Comparison of ENCODE assay signal across 2 cellular contexts in the genomic region with DNA sequence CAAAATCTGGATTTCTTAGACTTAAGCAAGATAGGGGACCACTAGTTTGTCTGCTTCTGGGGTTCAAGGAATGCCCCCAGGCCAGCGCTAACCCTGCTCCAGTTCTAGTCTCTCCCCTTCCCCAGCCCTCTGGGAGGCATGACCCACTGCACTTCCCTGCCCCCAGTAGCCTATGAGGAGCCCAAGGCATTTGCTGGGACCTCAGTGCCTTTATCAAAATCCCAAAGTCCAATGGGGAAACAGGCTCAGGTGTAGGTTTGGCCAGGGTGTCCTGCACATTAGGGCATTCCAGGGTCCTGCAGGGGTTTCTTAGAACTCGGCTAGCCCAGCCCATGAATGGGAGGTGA.
TF ChIP-seq lines count a peak whose summit lies in the region.

No MANE protein-coding gene starts in this region.

TF ChIP-seq in A549, 52 proteins besides CTCF, POLR2A, EP300 and RAD21 (continued from another document):
- TF ChIP-seq REST (IDR thresholded peaks at IDR 0.05) (no peak), FOSL2 (IDR thresholded peaks at IDR 0.05) (no peak), FOSL2 (CRISPR knock-in tag; IDR thresholded peaks at IDR 0.05) (no peak), EHF (CRISPR knock-in tag; IDR thresholded peaks at IDR 0.05) (no peak), E2F6 (IDR thresholded peaks at IDR 0.05; ENCODE audit: borderline replicate concordance, low read depth) (no peak), NPAS2 (CRISPR knock-in tag; IDR thresholded peaks at IDR 0.05; ENCODE audit: borderline replicate concordance) (no peak), FOSB (CRISPR knock-in tag; IDR thresholded peaks at IDR 0.05) (no peak), CHD4 (IDR thresholded peaks at IDR 0.05; ENCODE audit: borderline replicate concordance) (no peak), SMC3 (IDR thresholded peaks at IDR 0.05) (no peak), NFE2L2 (conservative IDR thresholded peaks at IDR 0.05; ENCODE audit: low read length) (no peak), BHLHE40 (IDR thresholded peaks at IDR 0.05; ENCODE audit: low read depth, low read length) (no peak), TP53 (CRISPR knock-in tag; IDR thresholded peaks at IDR 0.05) (no peak)
- TF ChIP-seq, protein P1, sequence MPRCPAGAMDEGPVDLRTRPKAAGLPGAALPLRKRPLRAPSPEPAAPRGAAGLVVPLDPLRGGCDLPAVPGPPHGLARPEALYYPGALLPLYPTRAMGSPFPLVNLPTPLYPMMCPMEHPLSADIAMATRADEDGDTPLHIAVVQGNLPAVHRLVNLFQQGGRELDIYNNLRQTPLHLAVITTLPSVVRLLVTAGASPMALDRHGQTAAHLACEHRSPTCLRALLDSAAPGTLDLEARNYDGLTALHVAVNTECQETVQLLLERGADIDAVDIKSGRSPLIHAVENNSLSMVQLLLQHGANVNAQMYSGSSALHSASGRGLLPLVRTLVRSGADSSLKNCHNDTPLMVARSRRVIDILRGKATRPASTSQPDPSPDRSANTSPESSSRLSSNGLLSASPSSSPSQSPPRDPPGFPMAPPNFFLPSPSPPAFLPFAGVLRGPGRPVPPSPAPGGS (IDR thresholded peaks at IDR 0.05): no peak

TF ChIP-seq in IMR-90, 13 proteins besides CTCF, POLR2A, EP300 and RAD21 (continued from another document):
- no peak for TF ChIP-seq MXI1 (IDR thresholded peaks at IDR 0.05; ENCODE audit: borderline replicate concordance, low read depth, low read length)
- TF ChIP-seq MAZ (IDR thresholded peaks at IDR 0.05; ENCODE audit: borderline replicate concordance, low read depth, low read length): no peak
- no peak for TF ChIP-seq MAFK (IDR thresholded peaks at IDR 0.05; ENCODE audit: low read depth, low read length)
- no peak for TF ChIP-seq CEBPB (IDR thresholded peaks at IDR 0.05; ENCODE audit: low read depth, low read length)
- TF ChIP-seq SMC3 (IDR thresholded peaks at IDR 0.05; ENCODE audit: low read depth, low read length): no peak
- TF ChIP-seq FOS (IDR thresholded peaks at IDR 0.05; ENCODE audit: low read depth, low read length): no peak
- TF ChIP-seq BHLHE40 (IDR thresholded peaks at IDR 0.05; ENCODE audit: low read depth, low read length): no peak
- TF ChIP-seq CHD1 (IDR thresholded peaks at IDR 0.05; ENCODE audit: low read depth, low read length): no peak
- TF ChIP-seq, protein P2, sequence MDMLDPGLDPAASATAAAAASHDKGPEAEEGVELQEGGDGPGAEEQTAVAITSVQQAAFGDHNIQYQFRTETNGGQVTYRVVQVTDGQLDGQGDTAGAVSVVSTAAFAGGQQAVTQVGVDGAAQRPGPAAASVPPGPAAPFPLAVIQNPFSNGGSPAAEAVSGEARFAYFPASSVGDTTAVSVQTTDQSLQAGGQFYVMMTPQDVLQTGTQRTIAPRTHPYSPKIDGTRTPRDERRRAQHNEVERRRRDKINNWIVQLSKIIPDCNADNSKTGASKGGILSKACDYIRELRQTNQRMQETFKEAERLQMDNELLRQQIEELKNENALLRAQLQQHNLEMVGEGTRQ (IDR thresholded peaks at IDR 0.05; ENCODE audit: low read depth, low read length): no peak
- TF ChIP-seq NFE2L2 (IDR thresholded peaks at IDR 0.05; ENCODE audit: low read depth, low read length): no peak
